ENCODE assay signal across 16 cellular contexts in the genomic region with DNA sequence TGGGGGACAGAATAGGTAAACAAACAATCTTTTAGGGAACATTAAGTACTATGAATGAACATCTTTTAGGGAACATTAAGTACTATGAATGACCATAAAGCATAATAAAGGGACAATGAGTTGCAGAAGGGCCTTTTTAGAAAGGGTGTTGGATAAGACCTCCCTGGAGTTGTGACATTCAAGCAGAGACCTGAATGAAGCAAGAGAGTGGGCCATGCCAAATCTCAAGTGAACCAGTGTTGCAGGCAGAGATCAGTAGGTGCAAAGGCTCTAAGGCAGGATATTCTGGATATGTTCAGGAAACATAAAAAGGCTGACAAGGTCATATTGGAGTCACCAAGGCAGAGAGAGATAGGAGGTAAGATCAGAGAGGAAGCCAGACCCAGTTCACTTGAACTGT. TPM values are rescaled to one million over a fixed set of nuclear protein-coding genes. Genes with fewer than 3 reads are reported as not detected.
DNase-seq lines count a peak whose midpoint lies in the region; ATAC-seq and TF ChIP-seq lines count a peak whose summit lies in the region.
"Had no signal": no experiment of that assay in that cellular context is flagged by ENCODE, and none has a peak within 500 bp of the region (broad histone marks: within the 10 kb centered on the region; RNA-seq: fewer than 3 reads in every experiment).

No MANE protein-coding gene starts in this region.

- H3K36me3 ChIP-seq in right atrium auricular region (no peaks in the 10 kb centered on the region), hepatocyte (replicated peaks; ENCODE audit: insufficient read depth, low read depth) (no peaks in the 10 kb centered on the region), mesendoderm (ENCODE audit: control insufficient read depth, insufficient read depth, low read length) (no peaks in the 10 kb centered on the region)
- H3K36me3 ChIP-seq: HAP-1 had no signal

- intact Hi-C loops in Right ventricle myocardium superior (cut with DNase I), result no loop called here

- no peak overlapping the region for H4K8ac ChIP-seq in mesendoderm (ENCODE audit: low read depth, low read length)

- H2AK5ac ChIP-seq in mesendoderm (ENCODE audit: low read length), result no peak overlapping the region

- H3K4me2 ChIP-seq in hepatocyte, result no peak overlapping the region
- H3K4me2 ChIP-seq in mesendoderm (ENCODE audit: low read length), result no peak overlapping the region

- H2BK5ac ChIP-seq in mesendoderm (ENCODE audit: low read length), result no peak overlapping the region

- no peak overlapping the region for H3K56ac ChIP-seq in mesendoderm (ENCODE audit: low read length)

- DNase-seq in Right ventricle myocardium superior (no peak), right atrium auricular region (ENCODE audit: low spot score) (no peak), hepatocyte (ENCODE audit: low spot score) (no peak), mesendoderm (no peak), DMS 273 treated with DMSO at 0.1 percent for 48 hours (lab: John Stamatoyannopoulos, UW) (no peak), NCI-H748 (lab: John Stamatoyannopoulos, UW; ENCODE audit: unreplicated experiment) (no peak)
- no peak for DNase-seq in stimulated activated effector memory CD8-positive, alpha-beta T cell treated with anti-CD3 and anti-CD28 coated beads, Interleukin-12 subunit alpha, Interleukin-12 subunit beta, amount 100 ng/mL, for 72 hours (ENCODE audit: low spot score in 2 of 2)
- DNase-seq: 8988T; ACHN; C1 segment of cervical spinal cord; Calu3; CD4-positive, alpha-beta T cell; DMS79 had no signal

- H3K9me3 ChIP-seq in right atrium auricular region, result no peaks in the 10 kb centered on the region
- no peaks in the 10 kb centered on the region for H3K9me3 ChIP-seq in hepatocyte (ENCODE audit: low read depth)

- ATAC-seq in Right ventricle myocardium superior (ENCODE audit: poor library complexity) (peak; percentile 53), HG03521 (IDR thresholded peaks at IDR 0.05; ENCODE audit: unreplicated experiment) (no peak)
- ATAC-seq in stimulated activated effector memory CD8-positive, alpha-beta T cell treated with anti-CD3 and anti-CD28 coated beads, Interleukin-12 subunit alpha, Interleukin-12 subunit beta, amount 100 ng/mL, for 72 hours, result no peak

- no peak overlapping the region for H2BK120ac ChIP-seq in mesendoderm (ENCODE audit: low read depth, low read length)

- no peak overlapping the region for H3K27ac ChIP-seq in right atrium auricular region
- peak overlapping the region; percentile 14 for H3K27ac ChIP-seq in hepatocyte
- no peak overlapping the region for H3K27ac ChIP-seq in mesendoderm (ENCODE audit: low read depth, low read length)

- no peak overlapping the region for H3K4me3 ChIP-seq in right atrium auricular region
- H3K4me3 ChIP-seq in hepatocyte, result no peak overlapping the region
- H3K4me3 ChIP-seq in mesendoderm (ENCODE audit: low read length), result no peak overlapping the region
- H3K4me3 ChIP-seq: HAP-1 had no signal

- no peaks in the 10 kb centered on the region for H4K20me1 ChIP-seq in hepatocyte (ENCODE audit: insufficient read depth, poor library complexity, severe bottlenecking)

- H3K27me3 ChIP-seq in right atrium auricular region (no peaks in the 10 kb centered on the region), hepatocyte (no peaks in the 10 kb centered on the region), mesendoderm (ENCODE audit: insufficient read depth, low read length, poor library complexity) (no peaks in the 10 kb centered on the region)

- peak overlapping the region; percentile 30 for H3K18ac ChIP-seq in mesendoderm (ENCODE audit: low read length)

- no peak overlapping the region for H3K27ac Mint-ChIP-seq in stimulated activated effector memory CD8-positive, alpha-beta T cell treated with anti-CD3 and anti-CD28 coated beads, Interleukin-12 subunit alpha, Interleukin-12 subunit beta, amount 100 ng/mL, for 72 hours
- H3K27ac Mint-ChIP-seq: B cell; CD4-positive, alpha-beta T cell had no signal

- H3K4me1 ChIP-seq in right atrium auricular region (no peaks in the 10 kb centered on the region), hepatocyte (ENCODE audit: insufficient read depth) (no peaks in the 10 kb centered on the region), mesendoderm (ENCODE audit: control insufficient read depth, low read depth, low read length) (peaks cover 15% of the 10 kb centered on the region)
- H3K4me1 ChIP-seq: HAP-1 had no signal

- no peak overlapping the region for H3K4ac ChIP-seq in mesendoderm (ENCODE audit: low read depth, low read length)

- no peaks in the 10 kb centered on the region for H3K4me1 Mint-ChIP-seq in stimulated activated effector memory CD8-positive, alpha-beta T cell treated with anti-CD3 and anti-CD28 coated beads, Interleukin-12 subunit alpha, Interleukin-12 subunit beta, amount 100 ng/mL, for 72 hours

- no peaks in the 10 kb centered on the region for H3K9me2 ChIP-seq in hepatocyte (replicated peaks; ENCODE audit: insufficient read depth)

- H3K9ac ChIP-seq in mesendoderm (ENCODE audit: low read length), result no peak overlapping the region

- H3K79me1 ChIP-seq in mesendoderm (ENCODE audit: low read length), result no peaks in the 10 kb centered on the region

- TF ChIP-seq CTCF in right atrium auricular region (IDR thresholded peaks at IDR 0.05) (no peak), hepatocyte (IDR thresholded peaks at IDR 0.05; ENCODE audit: poor library complexity) (no peak)

- H3K4me3 Mint-ChIP-seq in stimulated activated effector memory CD8-positive, alpha-beta T cell treated with anti-CD3 and anti-CD28 coated beads, Interleukin-12 subunit alpha, Interleukin-12 subunit beta, amount 100 ng/mL, for 72 hours, result no peak overlapping the region
- H3K4me3 Mint-ChIP-seq: B cell; CD4-positive, alpha-beta T cell had no signal

- no peak overlapping the region for H2BK15ac ChIP-seq in mesendoderm (replicated peaks; ENCODE audit: low read depth)

- H3K23ac ChIP-seq in mesendoderm (ENCODE audit: low read length), result no peak overlapping the region

- H2AFZ ChIP-seq in hepatocyte, result no peak overlapping the region

- H3K36me3 Mint-ChIP-seq in stimulated activated effector memory CD8-positive, alpha-beta T cell treated with anti-CD3 and anti-CD28 coated beads, Interleukin-12 subunit alpha, Interleukin-12 subunit beta, amount 100 ng/mL, for 72 hours, result no peaks in the 10 kb centered on the region

- no peak overlapping the region for H4K5ac ChIP-seq in mesendoderm (ENCODE audit: low read length)

- H3K9me3 Mint-ChIP-seq in stimulated activated effector memory CD8-positive, alpha-beta T cell treated with anti-CD3 and anti-CD28 coated beads, Interleukin-12 subunit alpha, Interleukin-12 subunit beta, amount 100 ng/mL, for 72 hours, result no peaks in the 10 kb centered on the region
- H3K9me3 Mint-ChIP-seq: CD4-positive, alpha-beta T cell had no signal

- H3K79me2 ChIP-seq in hepatocyte, result peaks cover 35% of the 10 kb centered on the region
- no peaks in the 10 kb centered on the region for H3K79me2 ChIP-seq in mesendoderm (ENCODE audit: control insufficient read depth, insufficient read depth, low read length)

RNA-seq across cellular contexts. Expression of gene ZBTB38, which starts 29.4 kb away (rescaled TPM):
- total RNA-seq in Right ventricle myocardium superior, result 89.6 TPM
- 100 to 1,000 TPM; 120 to 127 TPM for total RNA-seq in right atrium auricular region
- 122 and 140 TPM in 2 replicates for total RNA-seq in hepatocyte
- polyA plus RNA-seq in hepatocyte, result 31.6 and 32.7 TPM in 2 replicates
- polyA plus RNA-seq in mesendoderm (2013, experiment 1 of 2), result 20.8 TPM
- 20.5 TPM for polyA plus RNA-seq in mesendoderm (2013, experiment 2 of 2)
